In the genomic region with DNA sequence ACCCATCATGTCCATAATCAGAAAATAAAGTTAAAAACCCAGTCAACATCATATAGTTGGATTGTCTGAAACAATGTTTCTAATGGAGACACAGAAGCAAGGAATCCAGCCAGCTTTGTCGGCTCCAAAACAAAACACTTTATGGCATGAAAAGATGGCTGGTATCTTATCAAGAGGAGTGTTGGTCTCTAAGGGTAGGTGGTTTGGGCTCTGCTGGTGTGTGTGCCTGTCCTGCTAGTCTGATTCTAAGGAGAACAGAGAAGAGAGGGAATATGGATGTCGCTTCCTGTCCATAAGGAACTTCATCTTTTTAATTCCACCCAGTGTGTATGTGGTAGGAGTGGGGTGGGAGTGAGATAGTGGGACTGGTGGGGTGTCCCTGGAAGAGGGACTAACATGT, we compare ENCODE assay signal across 11 cellular contexts. TPM values are rescaled to one million over a fixed set of nuclear protein-coding genes. Genes with fewer than 3 reads are reported as not detected.
DNase-seq lines count a peak whose midpoint lies in the region; ATAC-seq and TF ChIP-seq lines count a peak whose summit lies in the region.
"Had no signal": no experiment of that assay in that cellular context is flagged by ENCODE, and none has a peak within 500 bp of the region (broad histone marks: within the 10 kb centered on the region; RNA-seq: fewer than 3 reads in every experiment).

No MANE protein-coding gene starts in this region.

- no peaks in the 10 kb centered on the region for H3K9me3 Mint-ChIP-seq in Calu3 (ENCODE audit: low read depth, unreplicated experiment)
- no peaks in the 10 kb centered on the region for H3K9me3 Mint-ChIP-seq in activated CD4-positive, alpha-beta T cell treated with anti-CD3 and anti-CD28 coated beads, Interleukin-2, amount 10 ng/mL, durations not matched to agents 7 days and 5 days

- intact Hi-C loops in Calu3 (cut with micrococcal nuclease; ENCODE audit: unreplicated experiment) (loop anchor here (1.0 to 10.0 kb wide), 5 partner anchors 8 to 549 kb away; a partner anchor contains a TSS), right cardiac atrium (cut with DNase I) (no loop called here), psoas muscle (cut with DNase I) (loop anchor here in 1 of 2 donors (10.0 kb wide), 1 partner anchor 239 kb away; no protein-coding TSS in a partner anchor)

- H3K4me3 ChIP-seq in SK-N-MC, result no peak overlapping the region
- peak overlapping the region; percentile 18 for H3K4me3 ChIP-seq in right cardiac atrium (ENCODE audit: low read length)
- H3K4me3 ChIP-seq in psoas muscle, result peak overlapping the region; percentile 76
- no peak overlapping the region for H3K4me3 ChIP-seq in effector memory CD4-positive, alpha-beta T cell (ENCODE audit: insufficient read depth, low read depth, low read length, poor library complexity, severe bottlenecking)
- H3K4me3 ChIP-seq: thyroid gland had no signal

- H3K9me3 ChIP-seq in SK-N-MC (ENCODE audit: low read depth, low read length), result no peaks in the 10 kb centered on the region
- H3K9me3 ChIP-seq in right cardiac atrium (ENCODE audit: control insufficient read depth, low read length), result no peaks in the 10 kb centered on the region
- H3K9me3 ChIP-seq in psoas muscle, result no peaks in the 10 kb centered on the region
- no peaks in the 10 kb centered on the region for H3K9me3 ChIP-seq in effector memory CD4-positive, alpha-beta T cell (ENCODE audit: control insufficient read depth, low read length)
- H3K9me3 ChIP-seq: thyroid gland had no signal

- peaks cover 24% of the 10 kb centered on the region for H3K36me3 Mint-ChIP-seq in Calu3 (ENCODE audit: insufficient read depth, unreplicated experiment)
- peaks cover 5% of the 10 kb centered on the region for H3K36me3 Mint-ChIP-seq in activated CD4-positive, alpha-beta T cell treated with anti-CD3 and anti-CD28 coated beads, Interleukin-2, amount 10 ng/mL, durations not matched to agents 7 days and 5 days (ENCODE audit: low read depth)

- WGBS in right cardiac atrium, result 43% methylated on average over 2 of the region's 2 CpGs
- 54 to 65% (median 56%) methylated on average over 2 of the region's 2 CpGs for WGBS in psoas muscle, 3 donors

- no peaks in the 10 kb centered on the region for H3K36me3 ChIP-seq in SK-N-MC (ENCODE audit: insufficient read depth, low read length)
- H3K36me3 ChIP-seq in psoas muscle (ENCODE audit: insufficient read depth in 1 of 2, low read depth in 1 of 2), result no peaks in the 10 kb centered on the region
- no peaks in the 10 kb centered on the region for H3K36me3 ChIP-seq in effector memory CD4-positive, alpha-beta T cell (ENCODE audit: control insufficient read depth, insufficient read depth, low read length)
- H3K36me3 ChIP-seq: thyroid gland had no signal

- H3K27me3 Mint-ChIP-seq in Calu3 (ENCODE audit: unreplicated experiment), result no peaks in the 10 kb centered on the region
- no peaks in the 10 kb centered on the region for H3K27me3 Mint-ChIP-seq in activated CD4-positive, alpha-beta T cell treated with anti-CD3 and anti-CD28 coated beads, Interleukin-2, amount 10 ng/mL, durations not matched to agents 7 days and 5 days

- H3K9ac ChIP-seq in SK-N-MC (ENCODE audit: insufficient read length), result no peak overlapping the region

- ATAC-seq in right cardiac atrium (peak; percentile 51 to 64), psoas muscle (no peak), GM21619 (IDR thresholded peaks at IDR 0.05; ENCODE audit: unreplicated experiment) (no peak)

- peak overlapping the region; percentile 94 for H3K27ac Mint-ChIP-seq in Calu3 (ENCODE audit: unreplicated experiment)
- no peak overlapping the region for H3K27ac Mint-ChIP-seq in activated CD4-positive, alpha-beta T cell treated with anti-CD3 and anti-CD28 coated beads, Interleukin-2, amount 10 ng/mL, durations not matched to agents 7 days and 5 days

- DNase-seq in Calu3, result no peak
- DNase-seq in SK-N-MC (ENCODE audit: low read depth, low spot score), result no peak
- DNase-seq in right cardiac atrium, result no peak
- DNase-seq in psoas muscle, result no peak
- no peak for DNase-seq in DMS114 treated with DMSO at 0.1 percent for 48 hours (lab: John Stamatoyannopoulos, UW; ENCODE audit: unreplicated experiment)
- no peak for DNase-seq in effector memory CD4-positive, alpha-beta T cell
- no peak for DNase-seq in activated CD4-positive, alpha-beta T cell treated with anti-CD3 and anti-CD28 coated beads, Interleukin-2, amount 10 ng/mL, durations not matched to agents 7 days and 5 days
- DNase-seq: NCI-H1105 treated with DMSO at 0.1 percent for 48 hours, SW 1271, thyroid gland had no signal

- H3K27me3 ChIP-seq in right cardiac atrium (ENCODE audit: control insufficient read depth, insufficient read depth) (no peaks in the 10 kb centered on the region), psoas muscle (ENCODE audit: insufficient read depth in 3 of 3, low read length in 2 of 3) (no peaks in the 10 kb centered on the region)
- H3K27me3 ChIP-seq in effector memory CD4-positive, alpha-beta T cell (replicated peaks; ENCODE audit: control insufficient read depth, insufficient read depth, low read length, poor library complexity, severe bottlenecking), result no peaks in the 10 kb centered on the region
- H3K27me3 ChIP-seq: thyroid gland had no signal

- POLR2A ChIA-PET in activated CD4-positive, alpha-beta T cell treated with anti-CD3 and anti-CD28 coated beads, Interleukin-2, amount 10 ng/mL, durations not matched to agents 7 days and 5 days (lab: Charles Lee), result interaction anchor here (0.5 kb wide), 1 partner anchor 15 kb away, joined by 4 read pairs; no protein-coding TSS in a partner anchor

- TF ChIP-seq CTCF in Calu3 (IDR thresholded peaks at IDR 0.05; ENCODE audit: unreplicated experiment), result no peak
- TF ChIP-seq CTCF in psoas muscle (IDR thresholded peaks at IDR 0.05), result no peak

- CTCF ChIA-PET in Calu3 (lab: Charles Lee), result interaction anchor here (1.3 to 1.6 kb wide), 3 partner anchors 10 to 100 kb away, joined by 3 to 5 read pairs (median 5); no protein-coding TSS in a partner anchor
- CTCF ChIA-PET in activated CD4-positive, alpha-beta T cell treated with anti-CD3 and anti-CD28 coated beads, Interleukin-2, amount 10 ng/mL, durations not matched to agents 7 days and 5 days (lab: Charles Lee), result interaction anchor here (1.2 kb wide), 1 partner anchor 13 kb away, joined by 3 read pairs; no protein-coding TSS in a partner anchor

- peaks cover 8% of the 10 kb centered on the region for H3K4me1 ChIP-seq in right cardiac atrium (ENCODE audit: control insufficient read depth, insufficient read depth, low read length)
- H3K4me1 ChIP-seq in psoas muscle, result peaks cover 34% of the 10 kb centered on the region
- H3K4me1 ChIP-seq in effector memory CD4-positive, alpha-beta T cell (ENCODE audit: control insufficient read depth, insufficient read depth, low read length, poor library complexity, severe bottlenecking), result peaks cover 11% of the 10 kb centered on the region

- no TSS peak for BruUV-seq in Calu3 (replicated peaks; lab: Mats Ljungman, UMichigan)

- H3K27ac ChIP-seq in SK-N-MC, result peak overlapping the region; percentile 65
- H3K27ac ChIP-seq in right cardiac atrium (ENCODE audit: low read length), result peak overlapping the region; percentile 90
- peak overlapping the region; percentile 83 for H3K27ac ChIP-seq in psoas muscle
- H3K27ac ChIP-seq in effector memory CD4-positive, alpha-beta T cell (ENCODE audit: insufficient read depth, low read length, poor library complexity, severe bottlenecking), result no peak overlapping the region

- peaks cover 42% of the 10 kb centered on the region for H3K4me1 Mint-ChIP-seq in Calu3 (ENCODE audit: low read depth, unreplicated experiment)
- H3K4me1 Mint-ChIP-seq in activated CD4-positive, alpha-beta T cell treated with anti-CD3 and anti-CD28 coated beads, Interleukin-2, amount 10 ng/mL, durations not matched to agents 7 days and 5 days, result peaks cover 43% of the 10 kb centered on the region

- peak overlapping the region; percentile 52 for H3K4me3 Mint-ChIP-seq in Calu3 (ENCODE audit: low read depth, unreplicated experiment)
- H3K4me3 Mint-ChIP-seq in activated CD4-positive, alpha-beta T cell treated with anti-CD3 and anti-CD28 coated beads, Interleukin-2, amount 10 ng/mL, durations not matched to agents 7 days and 5 days, result no peak overlapping the region

RNA-seq across cellular contexts. Expression of a gene that starts 19.1 kb away (rescaled TPM):
- total RNA-seq in Calu3 (2022) (77.7 and 127 TPM in 2 replicates), right cardiac atrium (10 to 100 TPM; 13.9 to 21.9 (median 17.4) TPM), psoas muscle (10 to 100 TPM; 34.4 to 47.2 (median 42.5) TPM)
- polyA plus RNA-seq in right cardiac atrium (12.8 TPM), psoas muscle (100 to 1,000 TPM in 1 of 3 donors, 10 to 100 TPM in 2; 17.6 to 108 (median 57.3) TPM)
- 10 to 100 TPM; 55.2 to 64.5 TPM for total RNA-seq in activated CD4-positive, alpha-beta T cell treated with anti-CD3 and anti-CD28 coated beads, Interleukin-2, amount 10 ng/mL, durations not matched to agents 7 days and 5 days

Comparison
In these comparisons a context has a peak if more than half of its experiments do, and no peak if none do; other contexts are left out.
1. H3K4me3 ChIP-seq: peak in right cardiac atrium (single experiment) and psoas muscle (single experiment); none in SK-N-MC (single experiment) and effector memory CD4-positive, alpha-beta T cell (single experiment).
2. ATAC-seq: peak in right cardiac atrium (2 of 2); none in psoas muscle (0 of 4) and GM21619 (single experiment).